Comparison of ENCODE assay signal across 19 cellular contexts in the genomic region with DNA sequence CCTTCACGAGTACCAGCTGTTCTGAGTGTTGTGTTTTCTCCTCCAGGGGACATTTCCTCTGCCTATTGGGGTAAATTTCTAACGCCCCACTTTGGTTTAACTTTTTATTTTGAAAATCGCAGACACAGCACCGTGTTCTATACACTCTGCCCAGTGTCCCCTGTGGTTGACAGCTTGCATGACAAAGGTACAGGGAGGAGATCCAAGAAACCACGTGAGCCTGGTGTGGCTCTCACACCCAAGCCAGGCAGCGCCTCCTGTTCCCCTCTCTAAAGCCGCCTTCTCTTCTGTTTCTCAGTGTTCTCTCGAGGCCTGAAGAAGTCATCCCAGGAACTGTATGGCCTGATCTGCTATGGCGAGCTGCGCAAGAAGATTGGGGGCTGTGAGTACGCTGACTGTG. TPM values are rescaled to one million over a fixed set of nuclear protein-coding genes. Genes with fewer than 3 reads are reported as not detected.
DNase-seq lines count a peak whose midpoint lies in the region; ATAC-seq and TF ChIP-seq lines count a peak whose summit lies in the region.
"Had no signal": no experiment of that assay in that cellular context is flagged by ENCODE, and none has a peak within 500 bp of the region (broad histone marks: within the 10 kb centered on the region; RNA-seq: fewer than 3 reads in every experiment).

No MANE protein-coding gene starts in this region.

- no peak overlapping the region for H3K4me3 Mint-ChIP-seq in central memory CD8-positive, alpha-beta T cell
- H3K4me3 Mint-ChIP-seq in effector memory CD8-positive, alpha-beta T cell, result no peak overlapping the region
- no peak overlapping the region for H3K4me3 Mint-ChIP-seq in natural killer cell treated with Interleukin-12 subunit alpha and Interleukin-12 subunit beta and Interleukin-15 and Interleukin-18, amount 100 ng/mL, for 72 hours
- H3K4me3 Mint-ChIP-seq: B cell; CD4-positive, alpha-beta memory T cell; HFFc6 had no signal

- DNase-seq in Right ventricle myocardium superior (no peak), left cardiac atrium (no peak), activated T-cell treated with anti-CD3 and anti-CD28 coated beads for 4 hours (no peak), stomach (no peak)
- DNase-seq in central memory CD8-positive, alpha-beta T cell (ENCODE audit: low spot score in 2 of 2), result no peak
- no peak for DNase-seq in effector memory CD8-positive, alpha-beta T cell
- no peak for DNase-seq in natural killer cell treated with Interleukin-12 subunit alpha and Interleukin-12 subunit beta and Interleukin-15 and Interleukin-18, amount 100 ng/mL, for 72 hours (ENCODE audit: low spot score)
- no peak for DNase-seq in stimulated activated CD4-positive, alpha-beta T cell treated with anti-CD3 and anti-CD28 coated beads, Interleukin-15, amount 100 ng/mL, for 24 hours
- DNase-seq: CD4-positive, alpha-beta memory T cell; DMS153; DMS79; GF-D8; GOT3; H7; HFFc6; IMR-90 had no signal

- peak; percentile 36 for ATAC-seq in Right ventricle myocardium superior (ENCODE audit: poor library complexity)
- ATAC-seq in left cardiac atrium, result no peak
- ATAC-seq in central memory CD8-positive, alpha-beta T cell (replicated peaks; ENCODE audit: extremely low read depth, poor library complexity, severe bottlenecking), result no peak
- peak; percentile 26 for ATAC-seq in effector memory CD8-positive, alpha-beta T cell (replicated peaks)
- peak in 1 of 2 donors; percentile 37 for ATAC-seq in natural killer cell treated with Interleukin-12 subunit alpha and Interleukin-12 subunit beta and Interleukin-15 and Interleukin-18, amount 100 ng/mL, for 72 hours
- ATAC-seq: HCT116 had no signal

- no peaks in the 10 kb centered on the region for H3K9me3 ChIP-seq in stomach

- peaks cover 20% of the 10 kb centered on the region for H3K36me3 Mint-ChIP-seq in central memory CD8-positive, alpha-beta T cell (ENCODE audit: insufficient read depth)
- H3K36me3 Mint-ChIP-seq in effector memory CD8-positive, alpha-beta T cell (ENCODE audit: insufficient read depth), result peaks cover 35% of the 10 kb centered on the region
- peaks cover 13% of the 10 kb centered on the region for H3K36me3 Mint-ChIP-seq in natural killer cell treated with Interleukin-12 subunit alpha and Interleukin-12 subunit beta and Interleukin-15 and Interleukin-18, amount 100 ng/mL, for 72 hours

- no peak for TF ChIP-seq CTCF in stomach (IDR thresholded peaks at IDR 0.05)

- no peaks in the 10 kb centered on the region for H3K27me3 Mint-ChIP-seq in central memory CD8-positive, alpha-beta T cell
- H3K27me3 Mint-ChIP-seq in effector memory CD8-positive, alpha-beta T cell, result no peaks in the 10 kb centered on the region
- H3K27me3 Mint-ChIP-seq in natural killer cell treated with Interleukin-12 subunit alpha and Interleukin-12 subunit beta and Interleukin-15 and Interleukin-18, amount 100 ng/mL, for 72 hours, result no peaks in the 10 kb centered on the region
- H3K27me3 Mint-ChIP-seq: B cell; CD4-positive, alpha-beta memory T cell had no signal

- no peak for TF ChIP-seq EP300 in stomach (IDR thresholded peaks at IDR 0.05)

- H3K27me3 ChIP-seq in stomach, result no peaks in the 10 kb centered on the region

- no peaks in the 10 kb centered on the region for H3K9me3 Mint-ChIP-seq in central memory CD8-positive, alpha-beta T cell
- no peaks in the 10 kb centered on the region for H3K9me3 Mint-ChIP-seq in effector memory CD8-positive, alpha-beta T cell
- H3K9me3 Mint-ChIP-seq in natural killer cell treated with Interleukin-12 subunit alpha and Interleukin-12 subunit beta and Interleukin-15 and Interleukin-18, amount 100 ng/mL, for 72 hours, result no peaks in the 10 kb centered on the region
- H3K9me3 Mint-ChIP-seq: CD4-positive, alpha-beta memory T cell; HFFc6 had no signal

- no peak for TF ChIP-seq POLR2A in stomach (IDR thresholded peaks at IDR 0.05)

- H3K27ac Mint-ChIP-seq in central memory CD8-positive, alpha-beta T cell (ENCODE audit: low read depth), result peak overlapping the region; percentile 10
- H3K27ac Mint-ChIP-seq in effector memory CD8-positive, alpha-beta T cell, result peak overlapping the region; percentile 59 to 76
- H3K27ac Mint-ChIP-seq in natural killer cell treated with Interleukin-12 subunit alpha and Interleukin-12 subunit beta and Interleukin-15 and Interleukin-18, amount 100 ng/mL, for 72 hours, result peak overlapping the region; percentile 5 to 77
- H3K27ac Mint-ChIP-seq: B cell; CD4-positive, alpha-beta memory T cell; HFFc6 had no signal

- peaks cover 75 to 99% (median 96%) of the 10 kb centered on the region in 4 donors for H3K36me3 ChIP-seq in stomach

- no peak overlapping the region for H3K27ac ChIP-seq in stomach
- H3K27ac ChIP-seq: C4-2B had no signal

- peaks cover 5 to 11% (median 6%) of the 10 kb centered on the region in 4 donors for H3K4me1 ChIP-seq in stomach

- H3K4me1 Mint-ChIP-seq in central memory CD8-positive, alpha-beta T cell, result peaks cover 13% of the 10 kb centered on the region
- peaks cover 4 to 13% of the 10 kb centered on the region in 2 donors for H3K4me1 Mint-ChIP-seq in effector memory CD8-positive, alpha-beta T cell (ENCODE audit: low read depth in 2 of 2)
- H3K4me1 Mint-ChIP-seq in natural killer cell treated with Interleukin-12 subunit alpha and Interleukin-12 subunit beta and Interleukin-15 and Interleukin-18, amount 100 ng/mL, for 72 hours (ENCODE audit: low read depth in 2 of 2), result peaks cover 25 to 56% of the 10 kb centered on the region in 2 donors
- H3K4me1 Mint-ChIP-seq: B cell had no signal

- WGBS in stomach, 5 donors, result 91 to 93% (median 91%) methylated on average over 11 of the region's 11 CpGs

- intact Hi-C loops in Right ventricle myocardium superior (cut with DNase I) (no loop called here), left cardiac atrium (cut with DNase I) (no loop called here), stomach (cut with DNase I; ENCODE audit: low total_unique reads) (no loop called here)

- H3K4me3 ChIP-seq in stomach, result no peak overlapping the region

RNA-seq across cellular contexts. Expression of a gene that starts 25.4 kb away (rescaled TPM):
- total RNA-seq in Right ventricle myocardium superior (10.0 TPM), left cardiac atrium (10 to 100 TPM; 10.2 to 12.1 TPM), stomach (10 to 100 TPM in 4 of 5 donors, 1 to 10 TPM in 1; 9.9 to 28.1 (median 14.6) TPM)
- 10 to 100 TPM; 33.3 to 35.3 TPM for total RNA-seq in natural killer cell treated with Interleukin-12 subunit alpha and Interleukin-12 subunit beta and Interleukin-15 and Interleukin-18, amount 100 ng/mL, for 72 hours
- polyA plus RNA-seq in stomach, result 1 to 10 TPM; 3.4 to 4.6 (median 4.6) TPM

RNA-seq across cellular contexts. Expression of a gene that starts 25.7 kb away (rescaled TPM):
- total RNA-seq in Right ventricle myocardium superior, result 8.4 TPM
- total RNA-seq in left cardiac atrium, result 1 to 10 TPM; 6.9 to 8.6 TPM
- total RNA-seq in natural killer cell treated with Interleukin-12 subunit alpha and Interleukin-12 subunit beta and Interleukin-15 and Interleukin-18, amount 100 ng/mL, for 72 hours, result 1 to 10 TPM; 5.1 to 7.0 TPM
- total RNA-seq in stomach, result 10 to 100 TPM in 3 of 5 donors, 1 to 10 TPM in 2; 4.7 to 19.7 (median 17.4) TPM
- polyA plus RNA-seq in stomach, result 1 to 10 TPM; 5.8 to 8.5 (median 8.0) TPM

RNA-seq across cellular contexts. Expression of a gene that starts 40.6 kb away (rescaled TPM):
- 30.6 TPM for total RNA-seq in Right ventricle myocardium superior
- total RNA-seq in left cardiac atrium, result 10 to 100 TPM; 29.1 to 35.3 TPM
- total RNA-seq in natural killer cell treated with Interleukin-12 subunit alpha and Interleukin-12 subunit beta and Interleukin-15 and Interleukin-18, amount 100 ng/mL, for 72 hours, result 10 to 100 TPM; 56.1 to 61.1 TPM
- total RNA-seq in stomach, result 100 to 1,000 TPM in 1 of 5 donors, 10 to 100 TPM in 4; 13.4 to 118 (median 49.3) TPM
- polyA plus RNA-seq in stomach, result 10 to 100 TPM; 24.3 to 34.4 (median 24.4) TPM

Comparison
In these comparisons a context has a peak if more than half of its experiments do, and no peak if none do; other contexts are left out.
1. ATAC-seq: peak in Right ventricle myocardium superior (single experiment) and effector memory CD8-positive, alpha-beta T cell (single experiment); none in left cardiac atrium (0 of 2) and central memory CD8-positive, alpha-beta T cell (single experiment).
2. H3K27ac Mint-ChIP-seq: peak in every context shown above with its lines; median percentile 68 in effector memory CD8-positive, alpha-beta T cell; 41 in natural killer cell treated with Interleukin-12 subunit alpha and Interleukin-12 subunit beta and Interleukin-15 and Interleukin-18, amount 100 ng/mL, for 72 hours; 10 in central memory CD8-positive, alpha-beta T cell.